In the genomic region with DNA sequence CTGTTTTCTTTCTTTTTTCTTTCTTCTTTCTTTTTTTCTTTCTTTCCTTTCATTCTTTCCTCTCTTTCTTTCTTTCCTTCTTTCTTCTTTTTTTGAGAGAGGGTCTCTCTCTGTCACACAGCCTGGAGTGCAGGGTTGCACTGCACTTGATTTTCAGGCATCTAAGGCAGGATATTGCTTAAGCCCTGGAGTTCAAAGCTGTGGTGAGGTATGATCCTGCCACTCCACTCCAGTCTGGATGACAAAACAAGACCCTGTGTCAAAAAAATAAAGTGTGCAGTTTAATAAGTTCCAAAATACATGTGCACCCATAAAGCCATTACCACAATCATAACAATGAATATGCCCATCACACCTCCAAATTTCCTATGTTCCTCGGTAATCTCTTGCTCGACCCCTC, we compare ENCODE assay signal across 19 cellular contexts.
"Had no signal": no experiment of that assay in that cellular context is flagged by ENCODE, and none has a peak within 500 bp of the region (broad histone marks: within the 10 kb centered on the region; RNA-seq: fewer than 3 reads in every experiment).

No MANE protein-coding gene starts in this region.

- H3K27ac ChIP-seq: dorsolateral prefrontal cortex, neural progenitor cell, parathyroid adenoma, right lobe of liver, suprapubic skin, transverse colon, upper lobe of right lung, uterus had no signal

- H3K79me2 ChIP-seq: parathyroid adenoma had no signal

- H2AFZ ChIP-seq: neural progenitor cell, parathyroid adenoma had no signal

- DNase-seq: cortex of kidney; dorsolateral prefrontal cortex; effector CD4-positive, alpha-beta T cell; kidney; right lobe of liver; small intestine; stimulated activated CD4-positive, alpha-beta T cell treated with anti-CD3 and anti-CD28 coated beads, Interleukin-15, amount 100 ng/mL, for 24 hours; stimulated activated CD4-positive, alpha-beta T cell treated with anti-CD3 and anti-CD28 coated beads, Interleukin-4, amount 100 ng/mL, for 1 hour; stimulated activated CD8-positive, alpha-beta memory T cell treated with anti-CD3 and anti-CD28 coated beads, Interleukin-4, amount 100 ng/mL, for 48 hours; stimulated activated naive CD4-positive, alpha-beta T cell; stimulated activated naive CD8-positive, alpha-beta T cell treated with anti-CD3 and anti-CD28 coated beads, Interleukin-15, amount 100 ng/mL, for 72 hours; transverse colon; upper lobe of right lung; uterus had no signal

- H3K4me1 ChIP-seq: neural progenitor cell, parathyroid adenoma, right lobe of liver, suprapubic skin, transverse colon, upper lobe of right lung, uterus had no signal

- H3K27me3 ChIP-seq: neural progenitor cell, right lobe of liver had no signal

- ATAC-seq: left lobe of liver; right lobe of liver; stimulated activated naive CD8-positive, alpha-beta T cell treated with anti-CD3 and anti-CD28 coated beads, Interleukin-15, amount 100 ng/mL, for 72 hours; upper lobe of right lung had no signal

- H3K4me3 ChIP-seq: dorsolateral prefrontal cortex, lung, neural progenitor cell, right lobe of liver, suprapubic skin, transverse colon, upper lobe of right lung, uterus had no signal

- H3K9ac ChIP-seq: neural progenitor cell, parathyroid adenoma had no signal

- H3K4me2 ChIP-seq: neural progenitor cell had no signal

- H3K9me3 ChIP-seq: right lobe of liver, suprapubic skin, upper lobe of right lung, uterus had no signal

- H3K36me3 ChIP-seq: neural progenitor cell, right lobe of liver, suprapubic skin, transverse colon, upper lobe of right lung, uterus had no signal
